In the genomic region with DNA sequence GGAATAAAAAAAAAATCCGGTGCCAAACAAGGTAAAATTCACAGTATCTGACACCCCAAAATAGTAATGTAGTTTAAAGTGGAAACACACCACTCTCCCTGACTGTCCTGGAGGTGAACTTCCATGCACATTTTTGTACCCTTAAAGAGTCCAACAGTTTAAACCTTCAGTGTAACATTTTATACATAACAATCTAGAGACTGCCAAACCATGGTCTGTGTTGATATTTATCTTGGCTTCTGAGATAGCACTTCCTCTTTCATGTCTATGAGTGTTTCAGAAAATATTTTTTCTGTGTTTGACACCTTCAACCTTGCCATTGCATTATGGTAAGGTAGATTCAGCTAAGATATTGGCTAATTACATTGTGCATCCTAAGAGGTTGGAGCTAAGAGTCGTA, we compare ENCODE assay signal across 3 cellular contexts.
A peak's percentile ranks its signal among the peaks of the same experiment; 100 is the strongest.
TF ChIP-seq lines count a peak whose summit lies in the region.

No MANE protein-coding gene starts in this region.

TF ChIP-seq in liver, 16 proteins besides CTCF, POLR2A, EP300 and RAD21:
- TF ChIP-seq, protein P1, sequence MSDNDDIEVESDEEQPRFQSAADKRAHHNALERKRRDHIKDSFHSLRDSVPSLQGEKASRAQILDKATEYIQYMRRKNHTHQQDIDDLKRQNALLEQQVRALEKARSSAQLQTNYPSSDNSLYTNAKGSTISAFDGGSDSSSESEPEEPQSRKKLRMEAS (IDR thresholded peaks at IDR 0.05) = no peak
- TF ChIP-seq HNF4A (conservative IDR thresholded peaks at IDR 0.05) (peak; percentile 31 to 58), RXRA (IDR thresholded peaks at IDR 0.05) (peak in 1 of 2 donors; percentile 61), YY1 (IDR thresholded peaks at IDR 0.05) (peak; percentile 36), FOXA2 (IDR thresholded peaks at IDR 0.05) (peak; percentile 35)
- TF ChIP-seq, protein P2, sequence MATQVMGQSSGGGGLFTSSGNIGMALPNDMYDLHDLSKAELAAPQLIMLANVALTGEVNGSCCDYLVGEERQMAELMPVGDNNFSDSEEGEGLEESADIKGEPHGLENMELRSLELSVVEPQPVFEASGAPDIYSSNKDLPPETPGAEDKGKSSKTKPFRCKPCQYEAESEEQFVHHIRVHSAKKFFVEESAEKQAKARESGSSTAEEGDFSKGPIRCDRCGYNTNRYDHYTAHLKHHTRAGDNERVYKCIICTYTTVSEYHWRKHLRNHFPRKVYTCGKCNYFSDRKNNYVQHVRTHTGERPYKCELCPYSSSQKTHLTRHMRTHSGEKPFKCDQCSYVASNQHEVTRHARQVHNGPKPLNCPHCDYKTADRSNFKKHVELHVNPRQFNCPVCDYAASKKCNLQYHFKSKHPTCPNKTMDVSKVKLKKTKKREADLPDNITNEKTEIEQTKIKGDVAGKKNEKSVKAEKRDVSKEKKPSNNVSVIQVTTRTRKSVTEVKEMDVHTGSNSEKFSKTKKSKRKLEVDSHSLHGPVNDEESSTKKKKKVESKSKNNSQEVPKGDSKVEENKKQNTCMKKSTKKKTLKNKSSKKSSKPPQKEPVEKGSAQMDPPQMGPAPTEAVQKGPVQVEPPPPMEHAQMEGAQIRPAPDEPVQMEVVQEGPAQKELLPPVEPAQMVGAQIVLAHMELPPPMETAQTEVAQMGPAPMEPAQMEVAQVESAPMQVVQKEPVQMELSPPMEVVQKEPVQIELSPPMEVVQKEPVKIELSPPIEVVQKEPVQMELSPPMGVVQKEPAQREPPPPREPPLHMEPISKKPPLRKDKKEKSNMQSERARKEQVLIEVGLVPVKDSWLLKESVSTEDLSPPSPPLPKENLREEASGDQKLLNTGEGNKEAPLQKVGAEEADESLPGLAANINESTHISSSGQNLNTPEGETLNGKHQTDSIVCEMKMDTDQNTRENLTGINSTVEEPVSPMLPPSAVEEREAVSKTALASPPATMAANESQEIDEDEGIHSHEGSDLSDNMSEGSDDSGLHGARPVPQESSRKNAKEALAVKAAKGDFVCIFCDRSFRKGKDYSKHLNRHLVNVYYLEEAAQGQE (IDR thresholded peaks at IDR 0.05) = no peak

TF ChIP-seq in HepG2, 621 proteins besides CTCF, POLR2A, EP300 and RAD21 (continues in another document):
- TF ChIP-seq, protein P1 (IDR thresholded peaks at IDR 0.05) = no peak
- no peak for TF ChIP-seq ZFP90 (CRISPR knock-in tag; IDR thresholded peaks at IDR 0.05; ENCODE audit: borderline replicate concordance)
- TF ChIP-seq WIZ (CRISPR knock-in tag; IDR thresholded peaks at IDR 0.05) = no peak
- TF ChIP-seq, protein P3, sequence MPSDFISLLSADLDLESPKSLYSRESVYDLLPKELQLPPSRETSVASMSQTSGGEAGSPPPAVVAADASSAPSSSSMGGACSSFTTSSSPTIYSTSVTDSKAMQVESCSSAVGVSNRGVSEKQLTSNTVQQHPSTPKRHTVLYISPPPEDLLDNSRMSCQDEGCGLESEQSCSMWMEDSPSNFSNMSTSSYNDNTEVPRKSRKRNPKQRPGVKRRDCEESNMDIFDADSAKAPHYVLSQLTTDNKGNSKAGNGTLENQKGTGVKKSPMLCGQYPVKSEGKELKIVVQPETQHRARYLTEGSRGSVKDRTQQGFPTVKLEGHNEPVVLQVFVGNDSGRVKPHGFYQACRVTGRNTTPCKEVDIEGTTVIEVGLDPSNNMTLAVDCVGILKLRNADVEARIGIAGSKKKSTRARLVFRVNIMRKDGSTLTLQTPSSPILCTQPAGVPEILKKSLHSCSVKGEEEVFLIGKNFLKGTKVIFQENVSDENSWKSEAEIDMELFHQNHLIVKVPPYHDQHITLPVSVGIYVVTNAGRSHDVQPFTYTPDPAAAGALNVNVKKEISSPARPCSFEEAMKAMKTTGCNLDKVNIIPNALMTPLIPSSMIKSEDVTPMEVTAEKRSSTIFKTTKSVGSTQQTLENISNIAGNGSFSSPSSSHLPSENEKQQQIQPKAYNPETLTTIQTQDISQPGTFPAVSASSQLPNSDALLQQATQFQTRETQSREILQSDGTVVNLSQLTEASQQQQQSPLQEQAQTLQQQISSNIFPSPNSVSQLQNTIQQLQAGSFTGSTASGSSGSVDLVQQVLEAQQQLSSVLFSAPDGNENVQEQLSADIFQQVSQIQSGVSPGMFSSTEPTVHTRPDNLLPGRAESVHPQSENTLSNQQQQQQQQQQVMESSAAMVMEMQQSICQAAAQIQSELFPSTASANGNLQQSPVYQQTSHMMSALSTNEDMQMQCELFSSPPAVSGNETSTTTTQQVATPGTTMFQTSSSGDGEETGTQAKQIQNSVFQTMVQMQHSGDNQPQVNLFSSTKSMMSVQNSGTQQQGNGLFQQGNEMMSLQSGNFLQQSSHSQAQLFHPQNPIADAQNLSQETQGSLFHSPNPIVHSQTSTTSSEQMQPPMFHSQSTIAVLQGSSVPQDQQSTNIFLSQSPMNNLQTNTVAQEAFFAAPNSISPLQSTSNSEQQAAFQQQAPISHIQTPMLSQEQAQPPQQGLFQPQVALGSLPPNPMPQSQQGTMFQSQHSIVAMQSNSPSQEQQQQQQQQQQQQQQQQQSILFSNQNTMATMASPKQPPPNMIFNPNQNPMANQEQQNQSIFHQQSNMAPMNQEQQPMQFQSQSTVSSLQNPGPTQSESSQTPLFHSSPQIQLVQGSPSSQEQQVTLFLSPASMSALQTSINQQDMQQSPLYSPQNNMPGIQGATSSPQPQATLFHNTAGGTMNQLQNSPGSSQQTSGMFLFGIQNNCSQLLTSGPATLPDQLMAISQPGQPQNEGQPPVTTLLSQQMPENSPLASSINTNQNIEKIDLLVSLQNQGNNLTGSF (CRISPR knock-in tag; IDR thresholded peaks at IDR 0.05) = no peak

TF ChIP-seq in K562, 482 proteins besides CTCF, POLR2A, EP300 and RAD21:
- TF ChIP-seq SPI1 (IDR thresholded peaks at IDR 0.05; ENCODE audit: borderline replicate concordance, low read depth, low read length) (peak; percentile 90), BRCA1 (IDR thresholded peaks at IDR 0.05) (no peak), BRCA1 (CRISPR knock-in tag; IDR thresholded peaks at IDR 0.05) (no peak)
